ENCODE assay signal across 8 cellular contexts in the genomic region with DNA sequence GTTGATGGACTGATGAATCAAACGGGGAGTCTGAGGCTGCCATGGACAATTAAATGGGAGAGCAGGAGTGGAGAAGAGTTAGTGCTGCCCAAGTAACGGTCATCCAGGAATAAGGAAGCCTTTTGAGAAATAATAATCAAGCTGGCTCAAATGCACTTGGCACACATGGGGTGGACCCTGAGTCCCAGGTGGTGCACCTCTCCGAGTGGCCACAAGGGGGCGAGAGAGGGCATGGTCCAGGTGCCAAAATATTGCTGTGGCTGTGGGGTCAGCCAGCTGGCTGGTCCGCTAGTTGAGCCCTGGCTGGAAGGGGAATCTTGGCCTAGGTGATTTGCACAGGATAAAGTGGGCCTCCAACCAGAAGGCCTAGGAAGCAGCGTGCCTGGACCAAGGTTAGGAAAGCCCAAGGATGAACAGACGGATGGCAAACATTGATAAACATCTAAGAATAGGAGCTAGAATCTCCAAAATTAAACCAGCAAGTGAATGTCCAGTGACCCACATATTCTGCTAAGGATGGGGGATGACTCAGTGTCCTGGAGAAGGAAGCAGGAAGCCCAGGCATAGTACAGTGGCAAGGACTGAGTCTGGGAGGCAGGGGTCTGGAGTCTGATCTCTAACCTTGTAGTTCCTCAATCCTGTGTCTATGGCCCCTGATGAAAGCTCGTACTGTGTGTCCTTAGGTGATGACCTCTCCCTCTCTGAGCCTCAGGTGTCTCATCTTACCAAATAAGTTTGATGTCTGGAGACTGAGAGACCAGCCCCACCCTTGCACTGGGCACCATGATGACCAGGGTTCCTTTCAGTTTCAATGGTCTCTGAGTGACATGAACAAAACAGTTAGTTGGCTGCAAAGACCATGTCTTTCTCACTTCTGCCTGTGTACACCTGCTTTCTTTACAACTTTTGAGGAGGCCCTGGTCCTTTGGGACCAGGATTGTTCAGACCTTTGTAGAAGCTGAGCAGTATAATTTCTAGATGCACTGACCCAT. TPM values are rescaled to one million over a fixed set of nuclear protein-coding genes. Genes with fewer than 3 reads are reported as not detected.
DNase-seq lines count a peak whose midpoint lies in the region; ATAC-seq and TF ChIP-seq lines count a peak whose summit lies in the region.

No MANE protein-coding gene starts in this region.

- no peak overlapping the region for H3K14ac ChIP-seq in mesenchymal stem cell (ENCODE audit: low read length in 2 of 2)

- H2AFZ ChIP-seq in MM.1S (ENCODE audit: low read length) (peak overlapping the region; percentile 36), mesenchymal stem cell (ENCODE audit: low read depth, low read length) (no peak overlapping the region)

- no peak overlapping the region for H4K91ac ChIP-seq in mesenchymal stem cell (ENCODE audit: low read length)

- H2AK5ac ChIP-seq in mesenchymal stem cell (ENCODE audit: low read length, severe bottlenecking): peak overlapping the region; percentile 9

- H2BK12ac ChIP-seq in mesenchymal stem cell (ENCODE audit: low read length in 2 of 2): peak overlapping the region in 1 of 2 experiments; percentile 31

- H3K23ac ChIP-seq in mesenchymal stem cell (ENCODE audit: low read length in 2 of 2): no peak overlapping the region

- POLR2A ChIA-PET in CD4-positive, alpha-beta T cell (lab: Charles Lee): no interaction called here

- H3K9me2 ChIP-seq in MM.1S (replicated peaks; ENCODE audit: insufficient read depth, low read length): no peaks in the 10 kb centered on the region

- no peaks in the 10 kb centered on the region for H4K20me1 ChIP-seq in MM.1S (ENCODE audit: insufficient read depth, low read length)

- intact Hi-C loops in CD4-positive, alpha-beta T cell (cut with DNase I, micrococcal nuclease): loop anchor here (1.0 to 10.0 kb wide), 6 partner anchors 174 to 275 kb away; no protein-coding TSS in a partner anchor
- intact Hi-C loops in activated CD4-positive, alpha-beta T cell treated with anti-CD3 and anti-CD28 coated beads, Interleukin-2, amount 10 ng/mL, durations not matched to agents 24 days and 14 days (cut with micrococcal nuclease): loop anchor here (1.0 to 5.0 kb wide), 3 partner anchors 74 to 275 kb away; no protein-coding TSS in a partner anchor

- no peaks in the 10 kb centered on the region for H3K9me3 ChIP-seq in CD4-positive, alpha-beta T cell (ENCODE audit: control insufficient read depth, low read length)
- H3K9me3 ChIP-seq in MM.1S (replicated peaks; ENCODE audit: insufficient read depth, low read length): no peaks in the 10 kb centered on the region
- no peaks in the 10 kb centered on the region for H3K9me3 ChIP-seq in mesenchymal stem cell (ENCODE audit: control insufficient read depth, low read length)

- peak; percentile 36 to 80 (median 65) for DNase-seq in CD4-positive, alpha-beta T cell
- peak; percentile 62 for DNase-seq in MM.1S
- peak; percentile 92 for DNase-seq in activated CD4-positive, alpha-beta T cell treated with anti-CD3 and anti-CD28 coated beads, Interleukin-2, amount 10 ng/mL, durations not matched to agents 24 days and 14 days
- DNase-seq in cortex of kidney (lab: John Stamatoyannopoulos, UW): peak; percentile 36
- peak; percentile 51 for DNase-seq in mesenchymal stem cell
- peak; percentile 67 for DNase-seq in stimulated activated CD8-positive, alpha-beta memory T cell treated with anti-CD3 and anti-CD28 coated beads, Interleukin-4, amount 100 ng/mL, for 24 hours (ENCODE audit: low read depth)
- no peak for DNase-seq in NCI-H2107 (lab: John Stamatoyannopoulos, UW)

- peak; percentile 99 for TF ChIP-seq CTCF in CD4-positive, alpha-beta T cell (IDR thresholded peaks at IDR 0.05)
- TF ChIP-seq CTCF in MM.1S (IDR thresholded peaks at IDR 0.05; ENCODE audit: low read length): peak; percentile 99

- peaks cover 6% of the 10 kb centered on the region; the same call in 1 of the 2 replicates for H3F3A ChIP-seq in MM.1S (ENCODE audit: insufficient read depth, low read length)

- H2BK5ac ChIP-seq in mesenchymal stem cell (ENCODE audit: low read depth, low read length, poor library complexity, severe bottlenecking): no peak overlapping the region

- H3K4me3 ChIP-seq in MM.1S (ENCODE audit: low read length) (no peak overlapping the region; the same call in 1 of the 2 replicates), mesenchymal stem cell (ENCODE audit: insufficient read depth in 1 of 2, low read depth in 1 of 2, low read length in 2 of 2) (no peak overlapping the region)

- H2BK15ac ChIP-seq in mesenchymal stem cell (ENCODE audit: low read depth, poor library complexity, severe bottlenecking): no peak overlapping the region

- H3K4me3 Mint-ChIP-seq in CD4-positive, alpha-beta T cell: no peak overlapping the region
- no peak overlapping the region for H3K4me3 Mint-ChIP-seq in activated CD4-positive, alpha-beta T cell treated with anti-CD3 and anti-CD28 coated beads, Interleukin-2, amount 10 ng/mL, durations not matched to agents 24 days and 14 days

- no peaks in the 10 kb centered on the region for H3K27me3 ChIP-seq in CD4-positive, alpha-beta T cell (ENCODE audit: control insufficient read depth, insufficient read depth, low read length)
- H3K27me3 ChIP-seq in MM.1S (replicated peaks; ENCODE audit: insufficient read depth, low read length) (no peaks in the 10 kb centered on the region), mesenchymal stem cell (ENCODE audit: control insufficient read depth in 1 of 2, insufficient read depth in 1 of 2, low read length in 2 of 2) (no peaks in the 10 kb centered on the region)

- H3K27ac ChIP-seq in CD4-positive, alpha-beta T cell (ENCODE audit: low read depth, low read length): no peak overlapping the region
- no peak overlapping the region for H3K27ac ChIP-seq in MM.1S (ENCODE audit: low read length)
- H3K27ac ChIP-seq in mesenchymal stem cell (ENCODE audit: low read length, poor library complexity, severe bottlenecking): no peak overlapping the region

- H3K79me1 ChIP-seq in mesenchymal stem cell (replicated peaks; ENCODE audit: low read length, poor library complexity, severe bottlenecking): no peaks in the 10 kb centered on the region

- peak; percentile 59 for ATAC-seq in CD4-positive, alpha-beta T cell (ENCODE audit: poor library complexity)
- peak; percentile 61 for ATAC-seq in GM19351 (IDR thresholded peaks at IDR 0.05; ENCODE audit: unreplicated experiment)

- no peaks in the 10 kb centered on the region for H3K79me2 ChIP-seq in MM.1S (ENCODE audit: low read length)

- H3K9ac ChIP-seq in MM.1S (ENCODE audit: low read length): no peak overlapping the region
- no peak overlapping the region for H3K9ac ChIP-seq in mesenchymal stem cell (ENCODE audit: low read length)

- no peaks in the 10 kb centered on the region for H3K4me1 Mint-ChIP-seq in CD4-positive, alpha-beta T cell (ENCODE audit: low read depth)
- H3K4me1 Mint-ChIP-seq in activated CD4-positive, alpha-beta T cell treated with anti-CD3 and anti-CD28 coated beads, Interleukin-2, amount 10 ng/mL, durations not matched to agents 24 days and 14 days: no peaks in the 10 kb centered on the region

- H3K36me3 Mint-ChIP-seq in CD4-positive, alpha-beta T cell (ENCODE audit: low read depth): no peaks in the 10 kb centered on the region
- no peaks in the 10 kb centered on the region for H3K36me3 Mint-ChIP-seq in activated CD4-positive, alpha-beta T cell treated with anti-CD3 and anti-CD28 coated beads, Interleukin-2, amount 10 ng/mL, durations not matched to agents 24 days and 14 days (ENCODE audit: low read depth)

- 35% methylated on average over 8 of the region's 8 CpGs for WGBS in mesenchymal stem cell

- H3K4me1 ChIP-seq in MM.1S (ENCODE audit: low read length) (peaks cover 9% of the 10 kb centered on the region), mesenchymal stem cell (ENCODE audit: control insufficient read depth, insufficient read depth, low read depth, low read length) (peaks cover 6% of the 10 kb centered on the region)

- no peaks in the 10 kb centered on the region for H3K9me3 Mint-ChIP-seq in CD4-positive, alpha-beta T cell
- H3K9me3 Mint-ChIP-seq in activated CD4-positive, alpha-beta T cell treated with anti-CD3 and anti-CD28 coated beads, Interleukin-2, amount 10 ng/mL, durations not matched to agents 24 days and 14 days: no peaks in the 10 kb centered on the region

- H2BK120ac ChIP-seq in mesenchymal stem cell (ENCODE audit: low read depth, low read length): no peak overlapping the region

- CTCF ChIA-PET in CD4-positive, alpha-beta T cell (lab: Charles Lee): interaction anchor here (0.7 to 1.8 kb wide), 10 partner anchors 8 to 175 kb away, joined by 3 to 9 read pairs (median 4); no protein-coding TSS in a partner anchor

- H4K8ac ChIP-seq in mesenchymal stem cell (ENCODE audit: low read length): no peak overlapping the region

- H3K4ac ChIP-seq in mesenchymal stem cell (ENCODE audit: low read depth in 1 of 2, low read length in 2 of 2): no peak overlapping the region

- H3K27me3 Mint-ChIP-seq in CD4-positive, alpha-beta T cell: peaks cover 4% of the 10 kb centered on the region
- peaks cover 19% of the 10 kb centered on the region for H3K27me3 Mint-ChIP-seq in activated CD4-positive, alpha-beta T cell treated with anti-CD3 and anti-CD28 coated beads, Interleukin-2, amount 10 ng/mL, durations not matched to agents 24 days and 14 days

- H3K4me2 ChIP-seq in MM.1S (ENCODE audit: low read depth, low read length) (peak overlapping the region; percentile 21), mesenchymal stem cell (ENCODE audit: low read length, poor library complexity, severe bottlenecking) (no peak overlapping the region)

- no peaks in the 10 kb centered on the region for H3K36me3 ChIP-seq in MM.1S (replicated peaks; ENCODE audit: insufficient read depth, low read length)
- H3K36me3 ChIP-seq in mesenchymal stem cell (ENCODE audit: control insufficient read depth in 1 of 2, insufficient read depth in 2 of 2, low read depth in 1 of 2, low read length in 2 of 2): no peaks in the 10 kb centered on the region

- no peak overlapping the region for H3K18ac ChIP-seq in mesenchymal stem cell (ENCODE audit: low read depth in 1 of 2, low read length in 2 of 2)

- no peak overlapping the region for H3K27ac Mint-ChIP-seq in CD4-positive, alpha-beta T cell
- H3K27ac Mint-ChIP-seq in activated CD4-positive, alpha-beta T cell treated with anti-CD3 and anti-CD28 coated beads, Interleukin-2, amount 10 ng/mL, durations not matched to agents 24 days and 14 days: no peak overlapping the region

RNA-seq across cellular contexts. Expression of a gene that starts 19.2 kb away (rescaled TPM):
- 1 to 10 TPM; 1.1 to 1.2 TPM for total RNA-seq in CD4-positive, alpha-beta T cell
- 1.6 and 2.1 TPM in 2 replicates for total RNA-seq in activated CD4-positive, alpha-beta T cell treated with anti-CD3 and anti-CD28 coated beads, Interleukin-2, amount 10 ng/mL, durations not matched to agents 24 days and 14 days
- 18.4 TPM for polyA plus RNA-seq in mesenchymal stem cell (2013, experiment 1 of 2)
- polyA plus RNA-seq in mesenchymal stem cell (2013, experiment 2 of 2): 17.9 TPM
